Comparison of ENCODE assay signal across 22 cellular contexts in the genomic region with DNA sequence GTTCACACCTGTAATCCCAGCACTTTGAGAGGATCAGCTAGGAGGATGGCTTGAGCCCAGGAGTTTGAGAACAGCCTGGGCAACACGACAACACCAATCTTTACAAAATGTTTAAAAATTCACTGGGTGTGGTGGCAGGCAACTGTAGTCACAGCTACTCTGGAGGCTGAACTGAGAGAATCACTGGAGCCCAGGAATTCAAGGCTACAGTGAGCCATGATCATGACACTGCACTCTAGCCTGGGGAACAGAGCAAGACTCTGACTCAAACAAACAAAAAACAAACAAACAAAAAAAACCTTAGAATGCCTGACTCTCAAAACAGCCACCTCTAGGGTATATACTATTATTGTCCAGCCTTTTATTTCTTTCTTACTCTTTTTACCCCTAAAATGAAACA. TPM values are rescaled to one million over a fixed set of nuclear protein-coding genes. Genes with fewer than 3 reads are reported as not detected.
"Had no signal": no experiment of that assay in that cellular context is flagged by ENCODE, and none has a peak within 500 bp of the region (broad histone marks: within the 10 kb centered on the region; RNA-seq: fewer than 3 reads in every experiment).

No MANE protein-coding gene starts in this region.

- H3K27ac Mint-ChIP-seq: activated B cell treated with CpG ODN at 0.5 μM for 24 hours; activated CD8-positive, alpha-beta T cell treated with anti-CD3 and anti-CD28 coated beads, Interleukin-2, amount 10 ng/mL, durations not matched to agents 7 days and 5 days; activated naive CD4-positive, alpha-beta T cell treated with anti-CD3 and anti-CD28 coated beads for 36 hours; stimulated activated naive CD8-positive, alpha-beta T cell treated with anti-CD3 and anti-CD28 coated beads, Interleukin-15, amount 100 ng/mL, for 72 hours had no signal

- DNase-seq: activated B cell treated with CpG ODN at 0.5 μM for 24 hours; activated CD4-positive, alpha-beta T cell treated with anti-CD3 and anti-CD28 coated beads for 48 hours; activated CD8-positive, alpha-beta T cell treated with anti-CD3 and anti-CD28 coated beads, Interleukin-2, amount 10 ng/mL, durations not matched to agents 7 days and 5 days; activated naive CD4-positive, alpha-beta T cell treated with anti-CD3 and anti-CD28 coated beads for 36 hours; activated T-cell treated with anti-CD3 and anti-CD28 coated beads, Interleukin-2, amount 50 U/mL, for 4 hours; erythroblast; gastrocnemius medialis; head of caudate nucleus; left ventricle myocardium superior; naive B cell; ovary; right lobe of liver; small intestine; stimulated activated CD4-positive, alpha-beta T cell treated with anti-CD3 and anti-CD28 coated beads, Interleukin-15, amount 100 ng/mL, for 24 hours; stimulated activated CD4-positive, alpha-beta T cell treated with anti-CD3 and anti-CD28 coated beads, Interleukin-2, amount 100 ng/mL, for 48 hours; stimulated activated naive CD8-positive, alpha-beta T cell treated with anti-CD3 and anti-CD28 coated beads, Interleukin-15, amount 100 ng/mL, for 72 hours; trophoblast cell had no signal

- ATAC-seq: activated CD8-positive, alpha-beta T cell treated with anti-CD3 and anti-CD28 coated beads, Interleukin-2, amount 10 ng/mL, durations not matched to agents 7 days and 5 days; activated T-cell treated with anti-CD3 and anti-CD28 coated beads, Interleukin-2, amount 50 U/mL, for 4 hours; gastrocnemius medialis; left ventricle myocardium superior; stimulated activated naive CD8-positive, alpha-beta T cell treated with anti-CD3 and anti-CD28 coated beads, Interleukin-15, amount 100 ng/mL, for 72 hours had no signal

- H3K9me3 ChIP-seq: breast epithelium, gastrocnemius medialis, ovary, right lobe of liver, suprapubic skin, vagina had no signal

- H3K4me1 ChIP-seq: gastrocnemius medialis, suprapubic skin, vagina had no signal

- H3K9me3 Mint-ChIP-seq: activated B cell treated with CpG ODN at 0.5 μM for 24 hours; activated naive CD4-positive, alpha-beta T cell treated with anti-CD3 and anti-CD28 coated beads for 36 hours; activated T-cell treated with anti-CD3 and anti-CD28 coated beads, Interleukin-2, amount 50 U/mL, for 4 hours; naive B cell; neural crest cell; stimulated activated naive CD8-positive, alpha-beta T cell treated with anti-CD3 and anti-CD28 coated beads, Interleukin-15, amount 100 ng/mL, for 72 hours had no signal

- H3K27me3 Mint-ChIP-seq: activated B cell treated with CpG ODN at 0.5 μM for 24 hours; naive B cell; stimulated activated naive CD8-positive, alpha-beta T cell treated with anti-CD3 and anti-CD28 coated beads, Interleukin-15, amount 100 ng/mL, for 72 hours had no signal

- H3K36me3 Mint-ChIP-seq: naive B cell had no signal

- H3K4me3 Mint-ChIP-seq: activated B cell treated with CpG ODN at 0.5 μM for 24 hours; activated CD8-positive, alpha-beta T cell treated with anti-CD3 and anti-CD28 coated beads, Interleukin-2, amount 10 ng/mL, durations not matched to agents 7 days and 5 days; activated naive CD4-positive, alpha-beta T cell treated with anti-CD3 and anti-CD28 coated beads for 36 hours; activated T-cell treated with anti-CD3 and anti-CD28 coated beads, Interleukin-2, amount 50 U/mL, for 4 hours; naive B cell; neural crest cell; stimulated activated naive CD8-positive, alpha-beta T cell treated with anti-CD3 and anti-CD28 coated beads, Interleukin-15, amount 100 ng/mL, for 72 hours had no signal

- H3K36me3 ChIP-seq: breast epithelium, gastrocnemius medialis, ovary, right lobe of liver, suprapubic skin, vagina had no signal

- H3K4me3 ChIP-seq: breast epithelium, coronary artery, gastrocnemius medialis, ovary, right lobe of liver, suprapubic skin, vagina had no signal

- H3K27me3 ChIP-seq: breast epithelium, gastrocnemius medialis, ovary, right lobe of liver, suprapubic skin, vagina had no signal

- H3K27ac ChIP-seq: breast epithelium, coronary artery, gastrocnemius medialis, ovary, right lobe of liver, suprapubic skin, vagina had no signal

RNA-seq across cellular contexts. Expression of a gene that starts 56.5 kb away (rescaled TPM):
- total RNA-seq: activated B cell treated with CpG ODN at 0.5 μM for 24 hours had no signal
